In the genomic region with DNA sequence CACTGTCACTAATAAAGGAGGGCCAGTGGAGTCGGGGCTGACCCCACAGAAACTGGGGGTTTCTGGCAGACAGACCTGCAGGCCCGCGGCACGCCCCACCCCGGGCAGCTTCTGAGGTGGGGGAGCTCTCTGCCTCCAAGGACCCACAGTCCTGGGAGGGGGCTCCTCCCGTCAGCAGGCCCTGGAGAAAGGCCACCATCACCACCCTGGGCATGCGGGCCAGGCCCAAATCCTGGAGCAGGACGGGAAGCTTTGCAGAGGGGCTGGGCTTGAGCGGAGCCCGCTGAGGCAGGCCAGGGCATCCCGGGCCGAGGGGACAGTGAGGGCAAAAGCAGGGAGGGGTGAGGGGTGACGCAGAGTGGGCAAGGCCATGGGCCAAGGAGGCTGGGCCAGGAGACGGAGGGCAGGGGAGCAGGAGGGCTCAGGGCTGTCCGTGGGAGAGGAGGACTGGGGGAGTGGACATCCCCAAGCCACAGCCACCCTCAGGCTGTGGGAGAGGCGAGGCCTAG, we compare ENCODE assay signal across 1 cellular context.
TF ChIP-seq lines count a peak whose summit lies in the region.

No MANE protein-coding gene starts in this region.

TF ChIP-seq in HepG2, 621 proteins besides CTCF, POLR2A, EP300 and RAD21:
- TF ChIP-seq, protein P1, sequence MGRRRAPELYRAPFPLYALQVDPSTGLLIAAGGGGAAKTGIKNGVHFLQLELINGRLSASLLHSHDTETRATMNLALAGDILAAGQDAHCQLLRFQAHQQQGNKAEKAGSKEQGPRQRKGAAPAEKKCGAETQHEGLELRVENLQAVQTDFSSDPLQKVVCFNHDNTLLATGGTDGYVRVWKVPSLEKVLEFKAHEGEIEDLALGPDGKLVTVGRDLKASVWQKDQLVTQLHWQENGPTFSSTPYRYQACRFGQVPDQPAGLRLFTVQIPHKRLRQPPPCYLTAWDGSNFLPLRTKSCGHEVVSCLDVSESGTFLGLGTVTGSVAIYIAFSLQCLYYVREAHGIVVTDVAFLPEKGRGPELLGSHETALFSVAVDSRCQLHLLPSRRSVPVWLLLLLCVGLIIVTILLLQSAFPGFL (CRISPR knock-in tag; IDR thresholded peaks at IDR 0.05): no peak
- no peak for TF ChIP-seq MEIS2 (CRISPR knock-in tag; IDR thresholded peaks at IDR 0.05)
- no peak for TF ChIP-seq ZNF782 (CRISPR knock-in tag; IDR thresholded peaks at IDR 0.05; ENCODE audit: borderline replicate concordance)
- no peak for TF ChIP-seq ARNT (IDR thresholded peaks at IDR 0.05)
- no peak for TF ChIP-seq ZNF317 (CRISPR knock-in tag; IDR thresholded peaks at IDR 0.05)
- no peak for TF ChIP-seq SRSF9 (IDR thresholded peaks at IDR 0.05; ENCODE audit: borderline replicate concordance, insufficient read depth, low read depth, low read length, poor library complexity, severe bottlenecking)
- no peak for TF ChIP-seq ZFP41 (CRISPR knock-in tag; IDR thresholded peaks at IDR 0.05; ENCODE audit: borderline replicate concordance)
- TF ChIP-seq ZBTB42 (CRISPR knock-in tag; IDR thresholded peaks at IDR 0.05): no peak
